9 cellular contexts compared by ENCODE assay signal in genomic region chr10:113060221-113061053, GRCh38.
DNase-seq lines count a peak whose midpoint lies in the region; ATAC-seq and TF ChIP-seq lines count a peak whose summit lies in the region.
"Had no signal": no experiment of that assay in that cellular context is flagged by ENCODE, and none has a peak within 500 bp of the region (broad histone marks: within the 10 kb centered on the region; RNA-seq: fewer than 3 reads in every experiment).

No MANE protein-coding gene starts in this region.

- peaks cover 33% of the 10 kb centered on the region for H3K4me1 ChIP-seq in Loucy (ENCODE audit: insufficient read depth, low read length, poor library complexity, severe bottlenecking)
- peaks cover 48% of the 10 kb centered on the region for H3K4me1 ChIP-seq in body of pancreas
- H3K4me1 ChIP-seq in liver (ENCODE audit: control insufficient read depth in 4 of 4, insufficient read depth in 4 of 4, low read length in 3 of 4) = peaks cover 8 to 46% (median 34%) of the 10 kb centered on the region in 4 donors
- peaks cover 68% of the 10 kb centered on the region for H3K4me1 ChIP-seq in suprapubic skin

- no peaks in the 10 kb centered on the region for H3K36me3 ChIP-seq in Loucy (ENCODE audit: insufficient read depth, low read length)
- no peaks in the 10 kb centered on the region for H3K36me3 ChIP-seq in body of pancreas (replicated peaks in 1 of 2; ENCODE audit: insufficient read depth in 1 of 2, low read depth in 2 of 2)
- peaks cover 0 to 2% (median 0%) of the 10 kb centered on the region in 4 donors for H3K36me3 ChIP-seq in liver (ENCODE audit: control insufficient read depth in 4 of 4, insufficient read depth in 3 of 4, low read depth in 1 of 4, low read length in 3 of 4)
- no peaks in the 10 kb centered on the region for H3K36me3 ChIP-seq in suprapubic skin

- H3K27ac ChIP-seq in body of pancreas (peak overlapping the region; percentile 29 to 67 (median 52)), liver (ENCODE audit: low read depth in 1 of 2, low read length in 2 of 2) (peak overlapping the region; percentile 20 to 52), suprapubic skin (peak overlapping the region; percentile 82)

- no peak for TF ChIP-seq POLR2A in body of pancreas (IDR thresholded peaks at IDR 0.05)
- TF ChIP-seq POLR2A in suprapubic skin (IDR thresholded peaks at IDR 0.05) = no peak

- no peak for TF ChIP-seq EP300 in suprapubic skin (IDR thresholded peaks at IDR 0.05)

- intact Hi-C loops in body of pancreas (cut with DNase I) = no loop called here

- H3F3A ChIP-seq in Loucy (ENCODE audit: low read depth) = no peaks in the 10 kb centered on the region

- no peak overlapping the region for H2AFZ ChIP-seq in Loucy (ENCODE audit: low read length)

- peak overlapping the region; percentile 65 for H3K4me2 ChIP-seq in Loucy (ENCODE audit: low read depth, low read length, poor library complexity, severe bottlenecking)

- no peaks in the 10 kb centered on the region for H3K27me3 ChIP-seq in Loucy (ENCODE audit: insufficient read depth, low read length, poor library complexity, severe bottlenecking)
- H3K27me3 ChIP-seq in body of pancreas = no peaks in the 10 kb centered on the region
- H3K27me3 ChIP-seq in liver (ENCODE audit: control insufficient read depth in 4 of 4, insufficient read depth in 4 of 4, low read length in 3 of 4) = no peaks in the 10 kb centered on the region
- H3K27me3 ChIP-seq in suprapubic skin = no peaks in the 10 kb centered on the region

- 53 to 63% methylated on average over 15 of the region's 15 CpGs for WGBS in body of pancreas, 2 donors
- WGBS in liver = 51% methylated on average over 15 of the region's 15 CpGs
- WGBS in suprapubic skin = 42% methylated on average over 15 of the region's 15 CpGs

- no peaks in the 10 kb centered on the region; the same call in 1 of the 2 replicates for H3K79me2 ChIP-seq in Loucy (ENCODE audit: insufficient read depth, low read length)

- DNase-seq in body of pancreas (peak in 1 of 4 donors; percentile 21), suprapubic skin (ENCODE audit: low spot score in 2 of 2) (peak in 1 of 2 donors; percentile 86), cerebellum (ENCODE audit: low spot score) (no peak), AG08395 (ENCODE audit: low spot score) (no peak), cortex of kidney (lab: John Stamatoyannopoulos, UW) (no peak), NCI-H2107 (lab: John Stamatoyannopoulos, UW) (no peak)
- DNase-seq: NCI-H446 treated with DMSO at 0.1 percent for 48 hours had no signal

- H3K9me2 ChIP-seq in Loucy (replicated peaks; ENCODE audit: low read depth, low read length) = no peaks in the 10 kb centered on the region

- H3K4me3 ChIP-seq in Loucy (ENCODE audit: low read length, poor library complexity, severe bottlenecking) = peak overlapping the region; percentile 37
- H3K4me3 ChIP-seq in body of pancreas = no peak overlapping the region
- no peak overlapping the region for H3K4me3 ChIP-seq in liver (ENCODE audit: low read depth in 1 of 3, low read length in 3 of 3)
- H3K4me3 ChIP-seq in suprapubic skin = peak overlapping the region; percentile 24

- TF ChIP-seq CTCF in Loucy (conservative IDR thresholded peaks at IDR 0.05; ENCODE audit: low read length) (no peak), body of pancreas (IDR thresholded peaks at IDR 0.05) (no peak), liver (IDR thresholded peaks at IDR 0.05; ENCODE audit: low read depth, low read length, missing input control) (no peak), suprapubic skin (IDR thresholded peaks at IDR 0.05) (no peak)

- ATAC-seq in body of pancreas = no peak

- H4K20me1 ChIP-seq in Loucy (ENCODE audit: insufficient read depth, low read length, poor library complexity, severe bottlenecking) = peaks cover 3% of the 10 kb centered on the region

- H3K9me3 ChIP-seq in Loucy (ENCODE audit: insufficient read depth, low read depth, low read length) (no peaks in the 10 kb centered on the region), body of pancreas (no peaks in the 10 kb centered on the region), liver (ENCODE audit: control insufficient read depth in 4 of 4, low read length in 3 of 4) (no peaks in the 10 kb centered on the region), suprapubic skin (no peaks in the 10 kb centered on the region)

- H3K9ac ChIP-seq in Loucy (ENCODE audit: low read depth, low read length, poor library complexity, severe bottlenecking) (peak overlapping the region; percentile 52), liver (ENCODE audit: low read depth in 1 of 2, low read length in 2 of 2) (no peak overlapping the region)

- peak in 1 of 2 donors; percentile 26 for TF ChIP-seq RAD21 in liver (IDR thresholded peaks at IDR 0.05)

TF ChIP-seq in liver, 16 proteins besides CTCF, POLR2A, EP300 and RAD21:
- TF ChIP-seq EGR1 (IDR thresholded peaks at IDR 0.05; ENCODE audit: low read depth in 2 of 2) = no peak
- no peak for TF ChIP-seq YY1 (IDR thresholded peaks at IDR 0.05)
- peak; percentile 13 for TF ChIP-seq FOXA2 (IDR thresholded peaks at IDR 0.05)
- peak in 1 of 2 donors; percentile 30 for TF ChIP-seq RXRA (IDR thresholded peaks at IDR 0.05)
- peak; percentile 73 to 74 for TF ChIP-seq HNF4A (conservative IDR thresholded peaks at IDR 0.05)
- peak; percentile 14 for TF ChIP-seq NR2F2 (IDR thresholded peaks at IDR 0.05)

Comparison
In these comparisons a context has a peak if more than half of its experiments do, and no peak if none do; other contexts are left out.
1. H3K4me3 ChIP-seq: peak in Loucy (single experiment) and suprapubic skin (single experiment); none in body of pancreas (0 of 2) and liver (0 of 3).
2. Peak in every context shown above with its lines, with median percentiles within 50 percentile points of each other: H3K27ac ChIP-seq.